Comparison of ENCODE assay signal across 8 cellular contexts in the genomic region with DNA sequence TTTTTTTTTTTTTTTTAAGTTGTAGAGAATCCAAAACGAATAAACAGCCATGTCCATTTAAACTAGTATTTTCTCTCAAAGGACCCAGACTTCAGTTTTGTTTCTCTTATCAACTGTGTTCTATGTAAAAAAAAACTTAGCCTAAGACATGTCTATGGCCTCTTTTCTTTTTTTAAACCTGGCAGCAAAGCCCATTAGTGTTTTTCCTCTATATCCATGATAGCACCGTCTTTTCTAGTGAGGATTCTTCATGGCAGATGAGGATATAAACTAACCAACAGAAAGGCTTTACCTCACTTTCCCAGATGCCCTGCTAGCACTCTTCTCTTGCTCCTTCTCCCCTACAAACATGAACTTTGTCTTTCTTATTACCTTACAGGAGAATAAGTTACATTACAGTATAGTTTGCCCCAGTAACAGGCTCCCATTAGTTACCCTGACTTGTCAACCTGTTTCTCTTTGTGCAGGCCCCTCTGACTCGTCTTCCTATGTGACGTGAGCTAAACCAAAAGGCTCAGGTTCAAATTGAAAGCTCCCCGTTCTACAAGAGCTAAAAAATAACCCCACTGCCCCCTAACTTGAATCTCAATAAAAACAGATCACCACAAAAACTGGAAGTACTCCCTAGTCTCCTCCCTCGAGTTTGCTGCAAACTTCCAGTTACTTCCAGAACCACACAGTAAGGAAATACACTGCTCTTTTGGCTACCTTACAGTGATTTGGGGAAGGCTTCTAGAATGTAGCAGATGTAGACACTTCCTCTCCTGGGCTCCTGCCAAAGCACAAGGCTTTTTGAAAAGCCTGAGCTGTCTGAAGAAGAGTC. TPM values are rescaled to one million over a fixed set of nuclear protein-coding genes. Genes with fewer than 3 reads are reported as not detected.
DNase-seq lines count a peak whose midpoint lies in the region; ATAC-seq and TF ChIP-seq lines count a peak whose summit lies in the region.

No MANE protein-coding gene starts in this region.

- no peaks in the 10 kb centered on the region for H3K9me3 ChIP-seq in right atrium auricular region

- peaks cover 24% of the 10 kb centered on the region for H3K36me3 Mint-ChIP-seq in activated naive CD8-positive, alpha-beta T cell treated with anti-CD3 and anti-CD28 coated beads for 36 hours

- peaks cover 15% of the 10 kb centered on the region for H3K4me1 Mint-ChIP-seq in activated naive CD8-positive, alpha-beta T cell treated with anti-CD3 and anti-CD28 coated beads for 36 hours

- no peak overlapping the region for H3K27ac Mint-ChIP-seq in activated naive CD8-positive, alpha-beta T cell treated with anti-CD3 and anti-CD28 coated beads for 36 hours

- no peak for ATAC-seq in GM21447 (IDR thresholded peaks at IDR 0.05; ENCODE audit: unreplicated experiment)

- peak overlapping the region; percentile 81 to 84 for H3K27ac ChIP-seq in right atrium auricular region
- H3K27ac ChIP-seq in skin epidermis, result peak overlapping the region in 15 of 21 experiments; percentile 0 to 73 (median 51)

- H3K4me1 ChIP-seq in right atrium auricular region, result peaks cover 0 to 31% of the 10 kb centered on the region in 2 donors

- H3K4me3 ChIP-seq in right atrium auricular region (peak overlapping the region in 1 of 2 donors; percentile 10), skin epidermis (no peak overlapping the region)

- no peak for TF ChIP-seq CTCF in right atrium auricular region (IDR thresholded peaks at IDR 0.05)

- H3K27me3 Mint-ChIP-seq in activated naive CD8-positive, alpha-beta T cell treated with anti-CD3 and anti-CD28 coated beads for 36 hours, result no peaks in the 10 kb centered on the region

- H3K27me3 ChIP-seq in right atrium auricular region, result no peaks in the 10 kb centered on the region

- DNase-seq in NCI-H2196 (lab: John Stamatoyannopoulos, UW; ENCODE audit: unreplicated experiment) (peak; percentile 0), NCI-H2196 treated with DMSO at 0.1 percent for 48 hours (lab: John Stamatoyannopoulos, UW; ENCODE audit: unreplicated experiment) (no peak), right atrium auricular region (ENCODE audit: low spot score) (peak; percentile 75), NCI-H1930 (lab: John Stamatoyannopoulos, UW) (no peak), NCI-H748 (lab: John Stamatoyannopoulos, UW; ENCODE audit: unreplicated experiment) (no peak)
- DNase-seq in activated naive CD8-positive, alpha-beta T cell treated with anti-CD3 and anti-CD28 coated beads for 36 hours, result no peak

- peaks cover 21% of the 10 kb centered on the region for H3K36me3 ChIP-seq in right atrium auricular region

- H3K4me3 Mint-ChIP-seq in activated naive CD8-positive, alpha-beta T cell treated with anti-CD3 and anti-CD28 coated beads for 36 hours, result peak overlapping the region; percentile 19

- no peaks in the 10 kb centered on the region for H3K9me3 Mint-ChIP-seq in activated naive CD8-positive, alpha-beta T cell treated with anti-CD3 and anti-CD28 coated beads for 36 hours

RNA-seq across cellular contexts. Expression of a gene that starts 20.1 kb away (rescaled TPM):
- 10 to 100 TPM; 44.5 to 45.4 TPM for total RNA-seq in activated naive CD8-positive, alpha-beta T cell treated with anti-CD3 and anti-CD28 coated beads for 36 hours
- total RNA-seq in right atrium auricular region, result 10 to 100 TPM; 29.5 to 45.4 TPM

RNA-seq across cellular contexts. Expression of a gene that starts 33.7 kb away (rescaled TPM):
- total RNA-seq in activated naive CD8-positive, alpha-beta T cell treated with anti-CD3 and anti-CD28 coated beads for 36 hours, result 1 to 10 TPM; 1.2 to 1.4 TPM
- 1 to 10 TPM in 1 of 2 donors, under 1 TPM in 1; 0.90 to 1.5 TPM for total RNA-seq in right atrium auricular region

Comparison
In these comparisons a context has a peak if more than half of its experiments do, and no peak if none do; other contexts are left out.
1. DNase-seq: peak in NCI-H2196 (single experiment) and right atrium auricular region (single experiment); none in NCI-H2196 treated with DMSO at 0.1 percent for 48 hours (single experiment), activated naive CD8-positive, alpha-beta T cell treated with anti-CD3 and anti-CD28 coated beads for 36 hours (single experiment), NCI-H1930 (0 of 2) and NCI-H748 (single experiment).